ENCODE assay signal across 10 cellular contexts in genomic region chr1:243926803-243927245, GRCh38.
A peak's percentile ranks its signal among the peaks of the same experiment; 100 is the strongest.
DNase-seq lines count a peak whose midpoint lies in the region; ATAC-seq and TF ChIP-seq lines count a peak whose summit lies in the region.
"Had no signal": no experiment of that assay in that cellular context is flagged by ENCODE, and none has a peak within 500 bp of the region (broad histone marks: within the 10 kb centered on the region; RNA-seq: fewer than 3 reads in every experiment).

No MANE protein-coding gene starts in this region.

- peak overlapping the region in 1 of 2 donors; percentile 54 for H3K27ac ChIP-seq in tibial artery

- no peak for DNase-seq in HEK293T (ENCODE audit: extremely low spot score)
- DNase-seq in amniotic epithelial cell (ENCODE audit: low read depth): peak; percentile 91
- peak; percentile 84 for DNase-seq in hepatic stellate cell (ENCODE audit: low spot score)
- no peak for DNase-seq in tibial artery
- no peak for DNase-seq in GOT3 (lab: John Stamatoyannopoulos, UW)
- DNase-seq in left lobe of liver (ENCODE audit: low spot score): no peak
- DNase-seq: effector CD4-positive, alpha-beta T cell; NCI-H2081 treated with DMSO at 0.1 percent for 48 hours; stimulated activated CD4-positive, alpha-beta T cell treated with anti-CD3 and anti-CD28 coated beads, Interleukin-2, amount 100 ng/mL, for 24 hours had no signal

- TF ChIP-seq CTCF in tibial artery (IDR thresholded peaks at IDR 0.05): no peak

- no peak for ATAC-seq in HG03378 (IDR thresholded peaks at IDR 0.05; ENCODE audit: unreplicated experiment)
- ATAC-seq in left lobe of liver: no peak

- peaks cover 0 to 61% (median 40%) of the 10 kb centered on the region in 4 donors for H3K4me1 ChIP-seq in tibial artery

- intact Hi-C loops in tibial artery (cut with DNase I; ENCODE audit: low total_unique reads): loop anchor here (10.0 kb wide), 1 partner anchor 118 kb away; no protein-coding TSS in a partner anchor

- no peaks in the 10 kb centered on the region for H3K9me3 ChIP-seq in tibial artery

- POLR2A ChIA-PET in HEK293T (lab: Yijun Ruan, JAX): interaction anchor here (1.6 kb wide), 1 partner anchor 9 kb away, joined by 5 read pairs; no protein-coding TSS in a partner anchor

- H3K4me3 ChIP-seq in tibial artery: peak overlapping the region; percentile 9 to 14

- no peaks in the 10 kb centered on the region for H3K36me3 ChIP-seq in tibial artery

- CTCF ChIA-PET in HEK293T (lab: Yijun Ruan, JAX): no interaction called here

- no peaks in the 10 kb centered on the region for H3K27me3 ChIP-seq in tibial artery

TF ChIP-seq in HEK293T, 16 proteins besides CTCF, POLR2A, EP300 and RAD21:
- TF ChIP-seq SP1 (IDR thresholded peaks at IDR 0.05) (no peak), L3MBTL2 (conservative IDR thresholded peaks at IDR 0.05) (peak; percentile 29; the same call in 1 of the 2 replicates)

Comparison
In these comparisons a context has a peak if more than half of its experiments do, and no peak if none do; other contexts are left out.
1. DNase-seq: peak in amniotic epithelial cell (single experiment) and hepatic stellate cell (single experiment); none in HEK293T (single experiment), tibial artery (0 of 2), GOT3 (single experiment) and left lobe of liver (single experiment).